ENCODE assay signal across 8 cellular contexts in the genomic region with DNA sequence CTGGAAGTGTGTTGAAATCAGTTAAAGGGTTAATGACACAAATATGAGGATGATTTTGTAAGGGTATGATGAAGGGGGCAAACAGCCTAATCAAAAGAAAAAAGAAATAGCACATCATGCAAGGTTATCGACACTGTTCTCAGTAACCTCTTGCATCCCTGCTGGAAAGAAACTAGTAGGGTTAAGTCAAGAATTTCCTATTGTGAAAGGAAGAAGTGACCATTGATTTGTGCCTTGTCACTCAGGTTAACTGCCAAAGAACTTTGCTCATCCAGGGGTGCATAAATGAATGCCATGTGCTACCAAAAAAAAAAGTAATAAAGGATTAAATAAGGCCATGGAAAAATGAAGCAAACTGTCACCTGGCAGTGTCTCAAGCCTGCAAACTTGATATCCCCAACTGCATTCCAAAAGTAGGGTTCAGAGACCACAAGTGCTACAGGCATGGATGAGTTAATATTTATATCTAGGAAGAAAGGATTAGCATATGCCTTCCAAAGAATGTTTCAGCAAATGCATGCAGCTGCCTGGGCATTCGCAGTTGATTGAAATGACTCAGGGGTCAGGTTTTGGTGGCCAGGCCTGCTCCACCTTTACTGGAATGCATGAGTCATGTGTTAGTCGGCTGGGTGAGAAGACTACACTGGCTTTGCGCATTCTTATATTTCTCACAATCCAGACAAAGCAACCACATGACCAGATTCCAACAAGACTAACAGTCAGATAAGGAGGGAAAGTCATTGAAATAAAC.
DNase-seq lines count a peak whose midpoint lies in the region; ATAC-seq and TF ChIP-seq lines count a peak whose summit lies in the region.

No MANE protein-coding gene starts in this region.

- peak; percentile 99 for DNase-seq in AG09309 (ENCODE audit: low read depth)
- peak; percentile 99 for DNase-seq in LHCN-M2 (ENCODE audit: low read depth)
- peak; percentile 95 for DNase-seq in dermis blood vessel endothelial cell
- no peak for DNase-seq in natural killer cell
- DNase-seq in putamen (ENCODE audit: low spot score), result no peak

- no peak overlapping the region for H3K27ac Mint-ChIP-seq in natural killer cell

- no peak overlapping the region for H3K4me3 ChIP-seq in AG09309 (ENCODE audit: control insufficient read depth, low read depth, low read length)

- H3K4me1 Mint-ChIP-seq in natural killer cell, result peaks cover 0 to 14% of the 10 kb centered on the region in 2 donors

- H3K9me3 Mint-ChIP-seq in natural killer cell, result peaks cover 0 to 2% of the 10 kb centered on the region in 2 donors

- intact Hi-C loops in natural killer cell (cut with micrococcal nuclease), result loop anchor here (10.0 kb wide), 1 partner anchor 87 kb away; no protein-coding TSS in a partner anchor

- peaks cover 0 to 19% of the 10 kb centered on the region in 2 donors for H3K27me3 Mint-ChIP-seq in natural killer cell (ENCODE audit: low read depth in 2 of 2)

- peak in 2 of 3 donors; percentile 56 to 82 for ATAC-seq in natural killer cell
- no peak for ATAC-seq in HG02610 (IDR thresholded peaks at IDR 0.05; ENCODE audit: unreplicated experiment)
- ATAC-seq in GM18870 (IDR thresholded peaks at IDR 0.05; ENCODE audit: unreplicated experiment), result no peak
- no peak for ATAC-seq in HG03175 (IDR thresholded peaks at IDR 0.05; ENCODE audit: unreplicated experiment)

- no peak overlapping the region for H3K4me3 Mint-ChIP-seq in natural killer cell

- TF ChIP-seq CTCF in AG09309 (IDR thresholded peaks at IDR 0.05; ENCODE audit: control insufficient read depth, insufficient read depth, low read depth, low read length, missing control alignments), result no peak
- no peak for TF ChIP-seq CTCF in natural killer cell (IDR thresholded peaks at IDR 0.05)

- no peaks in the 10 kb centered on the region for H3K36me3 Mint-ChIP-seq in natural killer cell

Comparison
In these comparisons a context has a peak if more than half of its experiments do, and no peak if none do; other contexts are left out.
1. DNase-seq: peak in AG09309 (single experiment), LHCN-M2 (single experiment) and dermis blood vessel endothelial cell (single experiment); none in natural killer cell (single experiment) and putamen (single experiment).
2. ATAC-seq: peak in natural killer cell (2 of 3); none in HG02610 (single experiment), GM18870 (single experiment) and HG03175 (single experiment).